In genomic region chr1:70353641-70354331, GRCh38 we compare ENCODE assay signal across 8 cellular contexts. TPM values are rescaled to one million over a fixed set of nuclear protein-coding genes. Genes with fewer than 3 reads are reported as not detected.
DNase-seq lines count a peak whose midpoint lies in the region; ATAC-seq and TF ChIP-seq lines count a peak whose summit lies in the region.

No MANE protein-coding gene starts in this region.

- H3K4me3 Mint-ChIP-seq in T-helper 17 cell (peak overlapping the region; percentile 91), memory B cell (peak overlapping the region; percentile 99)

- ATAC-seq in HG03558 (IDR thresholded peaks at IDR 0.05; ENCODE audit: extremely low read depth, unreplicated experiment): peak; percentile 4
- peak; percentile 35 for ATAC-seq in T-helper 17 cell
- ATAC-seq in memory B cell (ENCODE audit: low read depth): peak; percentile 10
- ATAC-seq in stimulated activated naive CD8-positive, alpha-beta T cell treated with anti-CD3 and anti-CD28 coated beads, Interleukin-15, Interleukin-2, amounts not matched to agents 100 U/mL and 50 U/mL, for 24 hours: peak; percentile 34

- H3K9me3 Mint-ChIP-seq in memory B cell: no peaks in the 10 kb centered on the region

- no peak for TF ChIP-seq CTCF in GM20000 (IDR thresholded peaks at IDR 0.05; ENCODE audit: extremely low read depth, missing control alignments)

- H3K27me3 Mint-ChIP-seq in T-helper 17 cell: no peaks in the 10 kb centered on the region
- H3K27me3 Mint-ChIP-seq in memory B cell: no peaks in the 10 kb centered on the region

- H3K36me3 Mint-ChIP-seq in T-helper 17 cell (ENCODE audit: low read depth) (no peaks in the 10 kb centered on the region), memory B cell (no peaks in the 10 kb centered on the region)

- peak; percentile 71 for DNase-seq in EH (ENCODE audit: low read depth)
- peak; percentile 15 for DNase-seq in GM20000 (ENCODE audit: low spot score)
- no peak for DNase-seq in T-helper 17 cell
- DNase-seq in dedifferentiated amniotic fluid mesenchymal stem cell (ENCODE audit: extremely low spot score): peak; percentile 65
- DNase-seq in memory B cell (ENCODE audit: low spot score in 2 of 2): no peak
- DNase-seq in stimulated activated naive CD8-positive, alpha-beta T cell treated with anti-CD3 and anti-CD28 coated beads, Interleukin-15, Interleukin-2, amounts not matched to agents 100 U/mL and 50 U/mL, for 24 hours: peak; percentile 50
- no peak for DNase-seq in GF-D8 (lab: John Stamatoyannopoulos, UW)

- H3K4me1 Mint-ChIP-seq in T-helper 17 cell (peaks cover 31% of the 10 kb centered on the region), memory B cell (peaks cover 29% of the 10 kb centered on the region)

- peak overlapping the region; percentile 92 for H3K27ac Mint-ChIP-seq in T-helper 17 cell
- peak overlapping the region; percentile 99 for H3K27ac Mint-ChIP-seq in memory B cell

- H3K9me3 ChIP-seq in T-helper 17 cell (ENCODE audit: control insufficient read depth, low read length, poor library complexity, severe bottlenecking): no peaks in the 10 kb centered on the region

RNA-seq across cellular contexts. Expression of gene ANKRD13C, which starts 0.7 kb away (rescaled TPM):
- total RNA-seq in T-helper 17 cell: 10 to 100 TPM; 27.2 to 30.6 TPM

RNA-seq across cellular contexts. Expression of gene CTH, which starts 57.3 kb away (rescaled TPM):
- 1 to 10 TPM; 4.2 to 5.8 TPM for total RNA-seq in T-helper 17 cell

Comparison
In these comparisons a context has a peak if more than half of its experiments do, and no peak if none do; other contexts are left out.
1. DNase-seq: peak in EH (single experiment), GM20000 (single experiment), dedifferentiated amniotic fluid mesenchymal stem cell (single experiment) and stimulated activated naive CD8-positive, alpha-beta T cell treated with anti-CD3 and anti-CD28 coated beads, Interleukin-15, Interleukin-2, amounts not matched to agents 100 U/mL and 50 U/mL, for 24 hours (single experiment); none in T-helper 17 cell (0 of 3), memory B cell (0 of 2) and GF-D8 (single experiment).
2. Peak in every context shown above with its lines, with median percentiles within 50 percentile points of each other: ATAC-seq.